In the genomic region with DNA sequence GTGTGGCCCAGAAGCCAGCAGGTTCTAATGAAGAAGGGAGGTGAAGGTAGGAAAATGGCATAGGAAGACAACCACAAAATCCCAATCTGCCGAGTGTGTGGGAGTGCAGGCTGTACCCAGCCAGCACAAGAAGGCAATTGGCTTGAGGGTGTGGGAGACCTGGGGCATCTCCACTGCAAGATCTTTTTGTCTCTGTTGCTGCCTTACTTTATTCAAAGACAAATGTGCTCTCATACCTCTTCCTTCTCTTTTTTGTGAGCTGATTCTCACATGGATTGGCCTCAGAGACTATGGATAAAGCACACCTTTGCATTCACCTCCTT, we compare ENCODE assay signal across 18 cellular contexts.
DNase-seq lines count a peak whose midpoint lies in the region; ATAC-seq, FAIRE-seq and TF ChIP-seq lines count a peak whose summit lies in the region.
"Had no signal": no experiment of that assay in that cellular context is flagged by ENCODE, and none has a peak within 500 bp of the region (broad histone marks: within the 10 kb centered on the region; RNA-seq: fewer than 3 reads in every experiment).

No MANE protein-coding gene starts in this region.

- no peak overlapping the region for H3K4me3 Mint-ChIP-seq in GM23338
- H3K4me3 Mint-ChIP-seq in activated T-cell treated with anti-CD3 and anti-CD28 coated beads, Interleukin-2, amount 50 U/mL, for 4 hours: no peak overlapping the region
- H3K4me3 Mint-ChIP-seq: CD4-positive, CD25-positive, alpha-beta regulatory T cell; T-cell had no signal

- no peaks in the 10 kb centered on the region for H3K36me3 Mint-ChIP-seq in GM23338 (ENCODE audit: low read depth)
- no peaks in the 10 kb centered on the region for H3K36me3 Mint-ChIP-seq in activated T-cell treated with anti-CD3 and anti-CD28 coated beads, Interleukin-2, amount 50 U/mL, for 4 hours (ENCODE audit: insufficient read depth)
- H3K36me3 Mint-ChIP-seq: CD4-positive, CD25-positive, alpha-beta regulatory T cell; T-cell had no signal

- no peak overlapping the region for H3K4me3 ChIP-seq in GM23338
- H3K4me3 ChIP-seq in H1 (ENCODE audit: extremely low read depth in 1 of 4, insufficient read depth in 2 of 4, low read depth in 3 of 4, low read length in 4 of 4): no peak overlapping the region
- no peak overlapping the region for H3K4me3 ChIP-seq in tibial nerve
- H3K4me3 ChIP-seq in PC-3 (ENCODE audit: low read length): no peak overlapping the region

- POLR2A ChIA-PET in H1 (lab: Charles Lee; ENCODE audit: partially characterized antibody) (no interaction called here), PC-3 (lab: Charles Lee; ENCODE audit: unreplicated experiment) (no interaction called here)

- ATAC-seq in GM23338 (no peak), PC-3 (no peak)
- no peak for ATAC-seq in activated T-cell treated with anti-CD3 and anti-CD28 coated beads, Interleukin-2, amount 50 U/mL, for 4 hours
- ATAC-seq: T-cell had no signal

- no peak overlapping the region for H2BK120ac ChIP-seq in H1 (replicated peaks; ENCODE audit: low read depth, low read length)

- H3K9me2 ChIP-seq in GM23338 (ENCODE audit: insufficient read depth) (peaks cover 14% of the 10 kb centered on the region; the same call in 1 of the 2 replicates), PC-3 (replicated peaks; ENCODE audit: low read length) (no peaks in the 10 kb centered on the region)

- TF ChIP-seq POLR2A in H1 (IDR thresholded peaks at IDR 0.05; ENCODE audit: control extremely low read depth in 1 of 2, low read depth in 2 of 2, low read length in 2 of 2): no peak
- no peak for TF ChIP-seq POLR2A in tibial nerve (IDR thresholded peaks at IDR 0.05)

- no peak for FAIRE-seq in H1 (lab: Jason Lieb, UNC)
- FAIRE-seq: GM12891, HTR-8/SVneo had no signal

- 89% methylated on average over 1 of the region's 1 CpG; no CpG with 5 or more reads in 1 of the 2 experiments for WGBS in H1 (ENCODE audit: extremely low coverage in 1 of 2, insufficient coverage in 1 of 2, insufficient read length in 1 of 2, insufficient replicate concordance in 2 of 2, low coverage in 1 of 2, low lambda C conversion rate in 2 of 2, missing lambda C conversion rate in 1 of 2), 2 experiments
- 62 to 69% methylated on average over 1 of the region's 1 CpG for WGBS in tibial nerve, 2 donors

- no peak overlapping the region for H2AK5ac ChIP-seq in H1 (ENCODE audit: low read depth, low read length)

- H3K4ac ChIP-seq in H1 (replicated peaks; ENCODE audit: insufficient read length, low read depth, low read length): no peak overlapping the region

- H3K27me3 ChIP-seq in GM23338 (ENCODE audit: insufficient read depth) (no peaks in the 10 kb centered on the region), H1 (replicated peaks in 1 of 4; ENCODE audit: control insufficient read depth in 3 of 4, extremely low read depth in 1 of 4, insufficient read depth in 3 of 4, low read length in 3 of 4) (no peaks in the 10 kb centered on the region), tibial nerve (no peaks in the 10 kb centered on the region), PC-3 (ENCODE audit: low read length) (no peaks in the 10 kb centered on the region)

- peak overlapping the region; percentile 19; the same call in 1 of the 2 replicates for H2BK5ac ChIP-seq in H1 (ENCODE audit: low read depth, low read length)

- no peaks in the 10 kb centered on the region for H3K79me1 ChIP-seq in H1 (ENCODE audit: low read depth, low read length)

- H3K9ac ChIP-seq in H1 (replicated peaks in 1 of 4; ENCODE audit: extremely low read depth in 1 of 4, low read depth in 3 of 4, low read length in 3 of 4) (no peak overlapping the region), PC-3 (ENCODE audit: low read length) (no peak overlapping the region)

- intact Hi-C loops in PC-3 (cut with micrococcal nuclease): no loop called here

- H3K4me2 ChIP-seq in GM23338 (no peak overlapping the region), H1 (ENCODE audit: insufficient read depth in 1 of 2, low read depth in 2 of 2, low read length in 2 of 2) (no peak overlapping the region; a peak in 1 of 4 replicates), PC-3 (ENCODE audit: low read length) (no peak overlapping the region)

- no peak overlapping the region for H4K91ac ChIP-seq in H1 (replicated peaks; ENCODE audit: insufficient read length, low read length)

- no peak overlapping the region for H3K27ac ChIP-seq in GM23338 (ENCODE audit: low read depth)
- H3K27ac ChIP-seq in angular gyrus (ENCODE audit: low read depth, low read length): peak overlapping the region; percentile 95
- H3K27ac ChIP-seq in H1 (ENCODE audit: low read depth, low read length): no peak overlapping the region
- peak overlapping the region in 3 of 4 donors; percentile 21 to 64 (median 53) for H3K27ac ChIP-seq in tibial nerve
- H3K27ac ChIP-seq in PC-3 (ENCODE audit: low read length): no peak overlapping the region

- H4K8ac ChIP-seq in H1 (ENCODE audit: extremely low read depth, insufficient read depth, low read length): no peak overlapping the region

- H4K5ac ChIP-seq in H1 (ENCODE audit: insufficient read length, low read depth, low read length): no peak overlapping the region

- H2BK12ac ChIP-seq in H1 (ENCODE audit: low read depth, low read length): peak overlapping the region; percentile 64; the same call in 1 of the 2 replicates

- BruUV-seq in PC-3 (replicated peaks; lab: Mats Ljungman, UMichigan): no TSS peak

- no peak overlapping the region for H3K56ac ChIP-seq in H1 (replicated peaks; ENCODE audit: insufficient read length, low read depth, low read length)

- CTCF ChIA-PET in H1 (lab: Charles Lee; ENCODE audit: partially characterized antibody): interaction anchor here (1.0 to 2.0 kb wide), 10 partner anchors 10 to 99 kb away, joined by 3 to 7 read pairs (median 4); no protein-coding TSS in a partner anchor
- CTCF ChIA-PET in PC-3 (lab: Charles Lee): no interaction called here

- H2AFZ ChIP-seq in GM23338: peak overlapping the region; percentile 59; the same call in 1 of the 2 replicates
- H2AFZ ChIP-seq in H1 (ENCODE audit: low read length): no peak overlapping the region
- no peak overlapping the region for H2AFZ ChIP-seq in PC-3 (ENCODE audit: low read length)

- no peak overlapping the region for H3K14ac ChIP-seq in H1 (ENCODE audit: insufficient read length)

- peak overlapping the region; percentile 11; the same call in 1 of the 2 replicates for H2BK20ac ChIP-seq in H1 (ENCODE audit: low read length)

- no peaks in the 10 kb centered on the region for H3K79me2 ChIP-seq in GM23338 (replicated peaks; ENCODE audit: insufficient read depth)
- H3K79me2 ChIP-seq in H1 (ENCODE audit: control insufficient read depth in 1 of 2, insufficient read depth in 2 of 2, low read length in 2 of 2): no peaks in the 10 kb centered on the region
- no peaks in the 10 kb centered on the region for H3K79me2 ChIP-seq in PC-3 (ENCODE audit: low read length)

- TF ChIP-seq RAD21 in H1 (IDR thresholded peaks at IDR 0.05 in 1 of 2, conservative IDR thresholded peaks at IDR 0.05 in 1 of 2; ENCODE audit: low read depth in 2 of 2, low read length in 2 of 2): no peak

- no peak overlapping the region for H3K23ac ChIP-seq in H1 (ENCODE audit: insufficient read length)

- DNase-seq in GM23338 (ENCODE audit: low spot score): no peak
- no peak for DNase-seq in H1 (ENCODE audit: low read depth in 1 of 2, low spot score in 2 of 2)
- DNase-seq in tibial nerve (ENCODE audit: low spot score in 2 of 2): no peak
- no peak for DNase-seq in activated T-cell treated with anti-CD3 and anti-CD28 coated beads, Interleukin-2, amount 50 U/mL, for 4 hours
- no peak for DNase-seq in PC-3
- no peak for DNase-seq in T-helper 1 cell
- DNase-seq: CD4-positive, CD25-positive, alpha-beta regulatory T cell; GF-D8; KBM-7; NCI-H1436 treated with DMSO at 0.1 percent for 48 hours; NCI-H187 treated with DMSO at 0.1 percent for 48 hours; NK-92 treated with Interleukin-12 subunit alpha and Interleukin-12 subunit beta, amount 100 ng/mL, for 24 hours; Right ventricle myocardium superior; RPMI8226; T-cell had no signal

- peaks cover 14% of the 10 kb centered on the region for H3K27me3 Mint-ChIP-seq in GM23338 (ENCODE audit: insufficient read depth, low read depth, poor library complexity)
- peaks cover 8% of the 10 kb centered on the region for H3K27me3 Mint-ChIP-seq in activated T-cell treated with anti-CD3 and anti-CD28 coated beads, Interleukin-2, amount 50 U/mL, for 4 hours (ENCODE audit: low read depth)
- H3K27me3 Mint-ChIP-seq: CD4-positive, CD25-positive, alpha-beta regulatory T cell had no signal

- no peaks in the 10 kb centered on the region for H3K9me3 Mint-ChIP-seq in GM23338
- H3K9me3 Mint-ChIP-seq in activated T-cell treated with anti-CD3 and anti-CD28 coated beads, Interleukin-2, amount 50 U/mL, for 4 hours: no peaks in the 10 kb centered on the region
- H3K9me3 Mint-ChIP-seq: T-cell had no signal

- no peaks in the 10 kb centered on the region for H4K20me1 ChIP-seq in GM23338 (replicated peaks; ENCODE audit: insufficient read depth)
- no peaks in the 10 kb centered on the region for H4K20me1 ChIP-seq in H1 (replicated peaks in 1 of 2; ENCODE audit: control insufficient read depth in 1 of 2, insufficient read depth in 2 of 2, low read length in 2 of 2)
- H4K20me1 ChIP-seq in PC-3 (ENCODE audit: low read length): no peaks in the 10 kb centered on the region

- H3K4me1 ChIP-seq in GM23338 (ENCODE audit: insufficient read depth) (peaks cover 36% of the 10 kb centered on the region), H1 (replicated peaks in 1 of 4; ENCODE audit: control insufficient read depth in 3 of 4, insufficient read depth in 4 of 4, low read length in 3 of 4) (peaks cover 8 to 27% (median 24%) of the 10 kb centered on the region in 4 experiments), tibial nerve (peaks cover 0 to 18% (median 0%) of the 10 kb centered on the region in 4 donors), PC-3 (ENCODE audit: insufficient read depth, low read length) (no peaks in the 10 kb centered on the region)

- peak overlapping the region; percentile 78; the same call in 1 of the 2 replicates for H2BK15ac ChIP-seq in H1 (ENCODE audit: low read length)

- no peaks in the 10 kb centered on the region for H3K23me2 ChIP-seq in H1 (ENCODE audit: low read depth, low read length)

- no peak overlapping the region for H3K27ac Mint-ChIP-seq in GM23338
- H3K27ac Mint-ChIP-seq: CD4-positive, CD25-positive, alpha-beta regulatory T cell; T-cell had no signal

- TF ChIP-seq EP300 in H1 (IDR thresholded peaks at IDR 0.05; ENCODE audit: borderline replicate concordance in 1 of 2, low read depth in 2 of 2, low read length in 2 of 2) (no peak), tibial nerve (IDR thresholded peaks at IDR 0.05) (no peak)

- H3K36me3 ChIP-seq in GM23338 (ENCODE audit: insufficient read depth) (no peaks in the 10 kb centered on the region), H1 (ENCODE audit: control insufficient read depth in 2 of 4, insufficient read depth in 4 of 4, low read length in 3 of 4) (no peaks in the 10 kb centered on the region), tibial nerve (no peaks in the 10 kb centered on the region), PC-3 (ENCODE audit: low read depth, low read length) (no peaks in the 10 kb centered on the region)

- TF ChIP-seq CTCF in GM23338 (conservative IDR thresholded peaks at IDR 0.05; ENCODE audit: low read depth in 2 of 2) (no peak), H1 (IDR thresholded peaks at IDR 0.05; ENCODE audit: control extremely low read depth in 1 of 3, insufficient read depth in 1 of 3, low read depth in 1 of 3, low read length in 3 of 3) (no peak), tibial nerve (IDR thresholded peaks at IDR 0.05) (no peak), PC-3 (conservative IDR thresholded peaks at IDR 0.05; ENCODE audit: low read depth, low read length) (no peak)

- H3K9me3 ChIP-seq in H1 (ENCODE audit: insufficient read depth in 2 of 2, low read depth in 1 of 2, low read length in 1 of 2) (no peaks in the 10 kb centered on the region), tibial nerve (no peaks in the 10 kb centered on the region), PC-3 (ENCODE audit: low read length) (no peaks in the 10 kb centered on the region)

- 0 out of 2 replicates have a peak, but pooled peaks cover 2% of the 10 kb centered on the region for H3F3A ChIP-seq in GM23338 (replicated peaks; ENCODE audit: low read depth)
- H3F3A ChIP-seq in PC-3 (ENCODE audit: low read length, unreplicated experiment): no peaks in the 10 kb centered on the region

- peaks cover 58% of the 10 kb centered on the region for H3K4me1 Mint-ChIP-seq in GM23338
- no peaks in the 10 kb centered on the region for H3K4me1 Mint-ChIP-seq in activated T-cell treated with anti-CD3 and anti-CD28 coated beads, Interleukin-2, amount 50 U/mL, for 4 hours (ENCODE audit: low read depth)
- H3K4me1 Mint-ChIP-seq: T-cell had no signal

- no peak overlapping the region for H3K18ac ChIP-seq in H1 (ENCODE audit: extremely low read depth, low read length)

Comparison
In these comparisons a context has a peak if more than half of its experiments do, and no peak if none do; other contexts are left out.
1. H3K27ac ChIP-seq: peak in angular gyrus (single experiment) and tibial nerve (3 of 4); none in GM23338 (single experiment), H1 (single experiment) and PC-3 (single experiment).